ENCODE assay signal across 1 cellular context in genomic region chr17:43456661-43457361, GRCh38.
A peak's percentile ranks its signal among the peaks of the same experiment; 100 is the strongest.
TF ChIP-seq lines count a peak whose summit lies in the region.

No MANE protein-coding gene starts in this region.

TF ChIP-seq in HepG2, 621 proteins besides CTCF, POLR2A, EP300 and RAD21 (continued from another document and continues in another):
- TF ChIP-seq ZNF740 (CRISPR knock-in tag; IDR thresholded peaks at IDR 0.05) (peak; percentile 68; the same call in 1 of the 2 replicates), ZNF781 (CRISPR knock-in tag; IDR thresholded peaks at IDR 0.05; ENCODE audit: borderline replicate concordance, not compliant biosample characterization) (no peak), JARID2 (CRISPR knock-in tag; IDR thresholded peaks at IDR 0.05; ENCODE audit: insufficient replicate concordance) (peak; percentile 41), POGK (CRISPR knock-in tag; conservative IDR thresholded peaks at IDR 0.05) (peak; percentile 95), ZFP91 (CRISPR knock-in tag; IDR thresholded peaks at IDR 0.05; ENCODE audit: borderline replicate concordance) (peak; percentile 79; the same call in 1 of the 2 replicates), ZNF432 (CRISPR knock-in tag; IDR thresholded peaks at IDR 0.05; ENCODE audit: borderline replicate concordance) (no peak), HCFC1 (IDR thresholded peaks at IDR 0.05; ENCODE audit: low read depth, low read length) (no peak), ELF4 (CRISPR knock-in tag; IDR thresholded peaks at IDR 0.05; ENCODE audit: borderline replicate concordance) (peak; percentile 85; the same call in 1 of the 2 replicates), KDM5B (CRISPR knock-in tag; IDR thresholded peaks at IDR 0.05; ENCODE audit: borderline replicate concordance) (0 out of 2 replicates have a peak, but pooled peaks have one; percentile 27), ZNF563 (CRISPR knock-in tag; IDR thresholded peaks at IDR 0.05) (peak; percentile 70), ATF2 (CRISPR knock-in tag; IDR thresholded peaks at IDR 0.05) (peak; percentile 94), MED13 (CRISPR knock-in tag; IDR thresholded peaks at IDR 0.05) (peak; percentile 98), ZNF558 (CRISPR knock-in tag; IDR thresholded peaks at IDR 0.05; ENCODE audit: borderline replicate concordance) (peak; percentile 17; the same call in 1 of the 2 replicates), RBFOX2 (IDR thresholded peaks at IDR 0.05; ENCODE audit: low read depth, low read length) (no peak), SRY (CRISPR knock-in tag; IDR thresholded peaks at IDR 0.05) (no peak), ZNF460 (CRISPR knock-in tag; IDR thresholded peaks at IDR 0.05; ENCODE audit: borderline replicate concordance) (peak; percentile 55; the same call in 1 of the 2 replicates), RFXAP (CRISPR knock-in tag; IDR thresholded peaks at IDR 0.05; ENCODE audit: borderline replicate concordance) (peak; percentile 96), ZNF75D (CRISPR knock-in tag; IDR thresholded peaks at IDR 0.05; ENCODE audit: borderline replicate concordance) (no peak), IKZF4 (CRISPR knock-in tag; IDR thresholded peaks at IDR 0.05; ENCODE audit: borderline replicate concordance, low read depth, not compliant biosample characterization) (no peak), ZNF10 (CRISPR knock-in tag; IDR thresholded peaks at IDR 0.05; ENCODE audit: borderline replicate concordance, low read depth) (no peak), NFATC3 (CRISPR knock-in tag; IDR thresholded peaks at IDR 0.05) (no peak), ZNF7 (CRISPR knock-in tag; IDR thresholded peaks at IDR 0.05) (0 out of 2 replicates have a peak, but pooled peaks have one; percentile 2), TEAD2 (CRISPR knock-in tag; IDR thresholded peaks at IDR 0.05) (no peak), MLX (CRISPR knock-in tag; IDR thresholded peaks at IDR 0.05) (peak; percentile 90), NFE2L2 (IDR thresholded peaks at IDR 0.05; ENCODE audit: low read length) (no peak), ZC3H4 (CRISPR knock-in tag; IDR thresholded peaks at IDR 0.05; ENCODE audit: borderline replicate concordance) (peak; percentile 82; the same call in 1 of the 2 replicates), FOXO4 (CRISPR knock-in tag; conservative IDR thresholded peaks at IDR 0.05) (no peak), CAMTA2 (CRISPR knock-in tag; IDR thresholded peaks at IDR 0.05; ENCODE audit: borderline replicate concordance) (no peak), BHLHE40 (IDR thresholded peaks at IDR 0.05; ENCODE audit: low read length) (0 out of 2 replicates have a peak, but pooled peaks have one; percentile 51), CCAR2 (optimal IDR thresholded peaks at IDR 0.05; ENCODE audit: low read depth, low read length) (peak; percentile 70), FOSL1 (CRISPR knock-in tag; IDR thresholded peaks at IDR 0.05; ENCODE audit: borderline replicate concordance) (no peak), ZNF333 (CRISPR knock-in tag; IDR thresholded peaks at IDR 0.05; ENCODE audit: borderline replicate concordance) (peak; percentile 38; the same call in 1 of the 2 replicates), CREBL2 (CRISPR knock-in tag; IDR thresholded peaks at IDR 0.05; ENCODE audit: borderline replicate concordance) (no peak; the same call in 1 of the 2 replicates), KMT2B (CRISPR knock-in tag; IDR thresholded peaks at IDR 0.05) (peak; percentile 78; the same call in 1 of the 2 replicates), ETS1 (CRISPR knock-in tag; IDR thresholded peaks at IDR 0.05) (no peak), CBX2 (IDR thresholded peaks at IDR 0.05; ENCODE audit: low read depth, low read length) (no peak), CBX2 (CRISPR knock-in tag; IDR thresholded peaks at IDR 0.05; ENCODE audit: low read depth) (no peak), PITX1 (CRISPR knock-in tag; IDR thresholded peaks at IDR 0.05) (peak; percentile 98), ZBTB14 (CRISPR knock-in tag; IDR thresholded peaks at IDR 0.05) (no peak), EEA1 (CRISPR knock-in tag; IDR thresholded peaks at IDR 0.05; ENCODE audit: borderline replicate concordance) (no peak), ELK4 (CRISPR knock-in tag; IDR thresholded peaks at IDR 0.05; ENCODE audit: borderline replicate concordance) (no peak), ZUFSP (CRISPR knock-in tag; IDR thresholded peaks at IDR 0.05; ENCODE audit: borderline replicate concordance) (no peak), HDAC1 (CRISPR knock-in tag; IDR thresholded peaks at IDR 0.05) (peak; percentile 96), TCF12 (IDR thresholded peaks at IDR 0.05) (no peak), TCF12 (CRISPR knock-in tag; IDR thresholded peaks at IDR 0.05) (peak; percentile 93), NKX3-1 (CRISPR knock-in tag; IDR thresholded peaks at IDR 0.05) (peak; percentile 89), SMARCC2 (IDR thresholded peaks at IDR 0.05) (no peak), ZFAT (CRISPR knock-in tag; conservative IDR thresholded peaks at IDR 0.05) (no peak), ZBTB25 (CRISPR knock-in tag; IDR thresholded peaks at IDR 0.05) (peak; percentile 92), ZFP1 (CRISPR knock-in tag; IDR thresholded peaks at IDR 0.05) (peak; percentile 95), ZNF3 (CRISPR knock-in tag; IDR thresholded peaks at IDR 0.05) (no peak), ZSCAN21 (CRISPR knock-in tag; IDR thresholded peaks at IDR 0.05; ENCODE audit: borderline replicate concordance) (peak; percentile 87), BCL3 (CRISPR knock-in tag; IDR thresholded peaks at IDR 0.05) (peak; percentile 87), ZNF547 (CRISPR knock-in tag; IDR thresholded peaks at IDR 0.05) (peak; percentile 65), ZNF430 (CRISPR knock-in tag; IDR thresholded peaks at IDR 0.05) (peak; percentile 64; the same call in 1 of the 2 replicates)
